18 cellular contexts compared by ENCODE assay signal in the genomic region with DNA sequence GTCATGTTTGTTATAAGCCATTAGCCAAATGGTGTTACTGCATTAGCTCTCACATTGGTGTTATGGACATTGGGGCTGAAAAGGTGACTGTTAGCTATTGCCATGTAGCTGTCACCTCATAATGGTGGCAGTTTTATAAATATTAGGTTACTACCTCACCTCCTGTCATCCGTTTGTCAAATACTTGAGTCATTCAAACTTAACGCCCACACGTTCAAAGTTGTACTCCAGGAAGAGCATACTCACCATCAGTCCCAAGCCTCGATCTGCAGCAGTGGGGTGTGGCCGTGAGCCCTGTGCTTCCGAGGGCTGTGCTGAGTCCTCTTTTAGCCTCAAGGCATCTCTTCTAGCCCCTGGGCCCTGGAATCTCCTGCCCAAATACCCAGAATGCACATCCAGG.
DNase-seq lines count a peak whose midpoint lies in the region; ATAC-seq, FAIRE-seq and TF ChIP-seq lines count a peak whose summit lies in the region.
"Had no signal": no experiment of that assay in that cellular context is flagged by ENCODE, and none has a peak within 500 bp of the region (broad histone marks: within the 10 kb centered on the region; RNA-seq: fewer than 3 reads in every experiment).

No MANE protein-coding gene starts in this region.

- H3K4me2 ChIP-seq in K562 (ENCODE audit: insufficient read depth, low read length) (no peak overlapping the region), osteoblast (ENCODE audit: insufficient read depth, low read length) (no peak overlapping the region)
- H3K4me2 ChIP-seq: PC-9 had no signal

- H2AFZ ChIP-seq in K562 (ENCODE audit: low read depth, low read length): no peak overlapping the region
- H2AFZ ChIP-seq in osteoblast (ENCODE audit: low read length): peak overlapping the region; percentile 68
- H2AFZ ChIP-seq: PC-9 had no signal

- no peak overlapping the region for H3K27ac Mint-ChIP-seq in T-helper 2 cell treated with Interferon-gamma antibody and Interleukin-4, amounts not matched to agents 5 μg/mL and 100 μg/mL, for 36 hours
- H3K27ac Mint-ChIP-seq in HFFc6: peak overlapping the region; percentile 89
- H3K27ac Mint-ChIP-seq: CD4-positive, alpha-beta T cell had no signal

- H3K9ac ChIP-seq in K562 (ENCODE audit: insufficient read depth in 1 of 2, low read depth in 2 of 2, low read length in 2 of 2): no peak overlapping the region

- TF ChIP-seq RAD21 in K562 (CRISPR knock-in tag; conservative IDR thresholded peaks at IDR 0.05 in 1 of 2, IDR thresholded peaks at IDR 0.05 in 1 of 2): no peak

- DNase-seq in T-helper 2 cell treated with Interferon-gamma antibody and Interleukin-4, amounts not matched to agents 5 μg/mL and 100 μg/mL, for 36 hours (ENCODE audit: low spot score): peak; percentile 14
- DNase-seq in T-helper 2 cell: no peak
- peak; percentile 56 for DNase-seq in HFFc6
- peak in 2 of 4 experiments; percentile 17 to 38 for DNase-seq in K562 (ENCODE audit: extremely low read depth in 1 of 4, low spot score in 3 of 4)
- DNase-seq in osteoblast (ENCODE audit: insufficient read length, low spot score, missing footprints): no peak
- DNase-seq in NOMO-1 treated with dmso at 0.1 percent for 144 hours (lab: John Stamatoyannopoulos, UW; ENCODE audit: unreplicated experiment): no peak
- DNase-seq in testis: no peak
- DNase-seq: CD4-positive, alpha-beta T cell; cerebellar nuclear complex; glutamatergic neuron; Karpas-422; NCI-H1694 treated with DMSO at 0.1 percent for 48 hours; NCI-H446 treated with DMSO at 0.1 percent for 48 hours had no signal

- no peaks in the 10 kb centered on the region for H3K79me2 ChIP-seq in K562 (ENCODE audit: control insufficient read depth, insufficient read depth, low read length)
- no peaks in the 10 kb centered on the region for H3K79me2 ChIP-seq in osteoblast (ENCODE audit: insufficient read depth, low read length)

- BruUV-seq in K562 (replicated peaks; lab: Mats Ljungman, UMichigan): no TSS peak

- peaks cover 12 to 29% of the 10 kb centered on the region in 2 experiments for H3K27me3 ChIP-seq in K562 (ENCODE audit: control insufficient read depth in 2 of 2, insufficient read depth in 2 of 2, low read length in 2 of 2)
- no peaks in the 10 kb centered on the region for H3K27me3 ChIP-seq in osteoblast (ENCODE audit: insufficient read depth, low read length)
- no peaks in the 10 kb centered on the region for H3K27me3 ChIP-seq in testis

- FAIRE-seq in K562 (lab: Jason Lieb, UNC): peak; percentile 19
- FAIRE-seq: GM12892, islet of Langerhans had no signal

- CTCF ChIA-PET in K562 (lab: Yijun Ruan, JAX; ENCODE audit: low intra/inter-chr PET ratio): no interaction called here

- H3K4me1 ChIP-seq in K562 (replicated peaks in 1 of 2; ENCODE audit: control insufficient read depth in 2 of 2, insufficient read depth in 2 of 2, low read length in 2 of 2) (no peaks in the 10 kb centered on the region; a peak in 1 of 5 replicates), osteoblast (ENCODE audit: insufficient read depth, low read length) (peaks cover 20% of the 10 kb centered on the region), testis (no peaks in the 10 kb centered on the region)

- in situ Hi-C loops in K562 (cut with MboI): no loop called here

- H3K9me1 ChIP-seq in K562 (ENCODE audit: control insufficient read depth, insufficient read depth, low read length): no peaks in the 10 kb centered on the region

- TF ChIP-seq CTCF in HFFc6 (IDR thresholded peaks at IDR 0.05) (no peak), K562 (IDR thresholded peaks at IDR 0.05 in 2 of 3, conservative IDR thresholded peaks at IDR 0.05 in 1 of 3; ENCODE audit: insufficient read depth in 2 of 3, low read depth in 1 of 3, low read length in 3 of 3) (no peak), osteoblast (IDR thresholded peaks at IDR 0.05; ENCODE audit: extremely low read depth, low read depth, low read length) (no peak), testis (IDR thresholded peaks at IDR 0.05) (no peak)

- H3K4me3 Mint-ChIP-seq in T-helper 2 cell treated with Interferon-gamma antibody and Interleukin-4, amounts not matched to agents 5 μg/mL and 100 μg/mL, for 36 hours: no peak overlapping the region
- H3K4me3 Mint-ChIP-seq in HFFc6: no peak overlapping the region
- H3K4me3 Mint-ChIP-seq: CD4-positive, alpha-beta T cell had no signal

- ATAC-seq in K562 (peak; percentile 58), SK-N-SH treated with all-trans-retinoic acid at 6 μM for 48 hours (no peak)

- H3K36me3 ChIP-seq in K562 (ENCODE audit: control insufficient read depth, insufficient read depth, low read length) (no peaks in the 10 kb centered on the region), osteoblast (ENCODE audit: insufficient read depth, low read length) (no peaks in the 10 kb centered on the region), testis (ENCODE audit: low read depth, missing control alignments) (no peaks in the 10 kb centered on the region)

- TF ChIP-seq POLR2A in K562 (conservative IDR thresholded peaks at IDR 0.05) (no peak), testis (IDR thresholded peaks at IDR 0.05) (no peak)

- H3K9me3 ChIP-seq in K562 (replicated peaks; ENCODE audit: control insufficient read depth, insufficient read depth, low read depth, low read length) (no peaks in the 10 kb centered on the region), osteoblast (ENCODE audit: low read depth, low read length) (no peaks in the 10 kb centered on the region), testis (no peaks in the 10 kb centered on the region)

- no peaks in the 10 kb centered on the region for H3K27me3 Mint-ChIP-seq in T-helper 2 cell treated with Interferon-gamma antibody and Interleukin-4, amounts not matched to agents 5 μg/mL and 100 μg/mL, for 36 hours (ENCODE audit: low read depth)
- no peaks in the 10 kb centered on the region for H3K27me3 Mint-ChIP-seq in HFFc6 (ENCODE audit: insufficient read depth)
- H3K27me3 Mint-ChIP-seq: CD4-positive, alpha-beta T cell had no signal

- no peak overlapping the region for H3K4me3 ChIP-seq in K562
- H3K4me3 ChIP-seq in osteoblast (ENCODE audit: insufficient read depth, low read length): no peak overlapping the region
- no peak overlapping the region for H3K4me3 ChIP-seq in testis
- H3K4me3 ChIP-seq: PC-9 had no signal

- H3K4me1 Mint-ChIP-seq in T-helper 2 cell treated with Interferon-gamma antibody and Interleukin-4, amounts not matched to agents 5 μg/mL and 100 μg/mL, for 36 hours (ENCODE audit: low read depth): peaks cover 6% of the 10 kb centered on the region
- peaks cover 87% of the 10 kb centered on the region for H3K4me1 Mint-ChIP-seq in HFFc6 (ENCODE audit: low read depth)

- H3K36me3 Mint-ChIP-seq in T-helper 2 cell treated with Interferon-gamma antibody and Interleukin-4, amounts not matched to agents 5 μg/mL and 100 μg/mL, for 36 hours (ENCODE audit: low read depth): no peaks in the 10 kb centered on the region
- peaks cover 6% of the 10 kb centered on the region; the same call in 1 of the 2 replicates for H3K36me3 Mint-ChIP-seq in HFFc6 (ENCODE audit: low read depth)

- H3K27ac ChIP-seq in K562 (ENCODE audit: extremely low read depth, low read depth, low read length) (no peak overlapping the region), osteoblast (ENCODE audit: low read depth, low read length) (no peak overlapping the region), testis (no peak overlapping the region)
- H3K27ac ChIP-seq: PC-9, VCaP had no signal

- WGBS in K562 (ENCODE audit: insufficient coverage, low coverage, missing lambda C conversion rate): 2% methylated on average over 6 of the region's 6 CpGs
- WGBS in testis, 2 donors: 84 to 87% methylated on average over 6 of the region's 6 CpGs

- intact Hi-C loops in K562 (cut with micrococcal nuclease) (no loop called here), testis (cut with DNase I; ENCODE audit: low total_unique reads) (no loop called here)

- peaks cover 6% of the 10 kb centered on the region for H3K9me3 Mint-ChIP-seq in T-helper 2 cell treated with Interferon-gamma antibody and Interleukin-4, amounts not matched to agents 5 μg/mL and 100 μg/mL, for 36 hours
- no peaks in the 10 kb centered on the region for H3K9me3 Mint-ChIP-seq in HFFc6
- H3K9me3 Mint-ChIP-seq: CD4-positive, alpha-beta T cell had no signal

- POLR2A ChIA-PET in K562 (lab: Yijun Ruan, JAX): no interaction called here

- no peak for TF ChIP-seq EP300 in K562 (IDR thresholded peaks at IDR 0.05; ENCODE audit: low read length)

- H4K20me1 ChIP-seq in K562 (replicated peaks; ENCODE audit: control insufficient read depth, insufficient read depth, low read length) (no peaks in the 10 kb centered on the region), osteoblast (ENCODE audit: insufficient read depth, low read length) (no peaks in the 10 kb centered on the region)

TF ChIP-seq in K562, 482 proteins besides CTCF, POLR2A, EP300 and RAD21 (continues in another document):
- TF ChIP-seq EGR1 (conservative IDR thresholded peaks at IDR 0.05) (peak; percentile 77), MEIS2 (IDR thresholded peaks at IDR 0.05; ENCODE audit: partially characterized antibody) (peak; percentile 20), ZNF583 (CRISPR knock-in tag; IDR thresholded peaks at IDR 0.05) (no peak), POLR2AphosphoS5 (IDR thresholded peaks at IDR 0.05; ENCODE audit: control insufficient read depth, insufficient read depth, low read depth, low read length) (no peak)

TF ChIP-seq in SK-N-SH treated with all-trans-retinoic acid at 6 μM for 48 hours, 23 proteins besides CTCF, POLR2A, EP300 and RAD21:
- no peak for TF ChIP-seq ESRRG (CRISPR knock-in tag; IDR thresholded peaks at IDR 0.05)
- TF ChIP-seq, protein P1, sequence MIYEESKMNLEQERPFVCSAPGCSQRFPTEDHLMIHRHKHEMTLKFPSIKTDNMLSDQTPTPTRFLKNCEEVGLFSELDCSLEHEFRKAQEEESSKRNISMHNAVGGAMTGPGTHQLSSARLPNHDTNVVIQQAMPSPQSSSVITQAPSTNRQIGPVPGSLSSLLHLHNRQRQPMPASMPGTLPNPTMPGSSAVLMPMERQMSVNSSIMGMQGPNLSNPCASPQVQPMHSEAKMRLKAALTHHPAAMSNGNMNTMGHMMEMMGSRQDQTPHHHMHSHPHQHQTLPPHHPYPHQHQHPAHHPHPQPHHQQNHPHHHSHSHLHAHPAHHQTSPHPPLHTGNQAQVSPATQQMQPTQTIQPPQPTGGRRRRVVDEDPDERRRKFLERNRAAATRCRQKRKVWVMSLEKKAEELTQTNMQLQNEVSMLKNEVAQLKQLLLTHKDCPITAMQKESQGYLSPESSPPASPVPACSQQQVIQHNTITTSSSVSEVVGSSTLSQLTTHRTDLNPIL (CRISPR knock-in tag; IDR thresholded peaks at IDR 0.05; ENCODE audit: low read depth): no peak

Comparison
In these comparisons a context has a peak if more than half of its experiments do, and no peak if none do; other contexts are left out.
1. DNase-seq: peak in T-helper 2 cell treated with Interferon-gamma antibody and Interleukin-4, amounts not matched to agents 5 μg/mL and 100 μg/mL, for 36 hours (single experiment) and HFFc6 (single experiment); none in T-helper 2 cell (0 of 5), osteoblast (single experiment), NOMO-1 treated with dmso at 0.1 percent for 144 hours (single experiment) and testis (single experiment).